9 cellular contexts compared by ENCODE assay signal in genomic region chr20:2523919-2524434, GRCh38. TPM values are rescaled to one million over a fixed set of nuclear protein-coding genes. Genes with fewer than 3 reads are reported as not detected.
DNase-seq lines count a peak whose midpoint lies in the region; ATAC-seq and TF ChIP-seq lines count a peak whose summit lies in the region.
"Had no signal": no experiment of that assay in that cellular context is flagged by ENCODE, and none has a peak within 500 bp of the region (broad histone marks: within the 10 kb centered on the region; RNA-seq: fewer than 3 reads in every experiment).

No MANE protein-coding gene starts in this region.

- H3K4me1 Mint-ChIP-seq in neural progenitor cell = peaks cover 10% of the 10 kb centered on the region

- H3K79me2 ChIP-seq in neural progenitor cell (ENCODE audit: low read depth) = no peaks in the 10 kb centered on the region

- H3K9ac ChIP-seq in BLaER1 = no peak overlapping the region
- H3K9ac ChIP-seq in neural progenitor cell = no peak overlapping the region

- H3K4me2 ChIP-seq in BLaER1 (peak overlapping the region; percentile 94), neural progenitor cell (peak overlapping the region; percentile 93)

- H3F3A ChIP-seq in neural progenitor cell (ENCODE audit: low read depth) = no peaks in the 10 kb centered on the region

- H3K4me3 ChIP-seq in BLaER1 = peak overlapping the region; percentile 91
- H3K4me3 ChIP-seq in MG63 = peak overlapping the region; percentile 66
- peak overlapping the region; percentile 64 to 98 (median 82) for H3K4me3 ChIP-seq in dorsolateral prefrontal cortex
- peak overlapping the region; percentile 89 for H3K4me3 ChIP-seq in neural progenitor cell

- H3K27me3 Mint-ChIP-seq in neural progenitor cell (ENCODE audit: insufficient read depth, low read depth) = peaks cover 13% of the 10 kb centered on the region

- ATAC-seq in HG03432 (IDR thresholded peaks at IDR 0.05; ENCODE audit: unreplicated experiment) (no peak), GM18858 (IDR thresholded peaks at IDR 0.05; ENCODE audit: unreplicated experiment) (no peak)

- H3K4me3 Mint-ChIP-seq in neural progenitor cell = peak overlapping the region; percentile 92

- TF ChIP-seq CTCF in dorsolateral prefrontal cortex (IDR thresholded peaks at IDR 0.05 in 54 of 56, conservative IDR thresholded peaks at IDR 0.05 in 2 of 56; ENCODE audit: low read depth in 1 of 56, partially characterized antibody in 56 of 56) (no peak), neural progenitor cell (IDR thresholded peaks at IDR 0.05) (no peak)

- H3K27ac Mint-ChIP-seq in neural progenitor cell = peak overlapping the region; percentile 63

- H3K9me3 ChIP-seq in BLaER1 (no peaks in the 10 kb centered on the region), MG63 (no peaks in the 10 kb centered on the region), neural progenitor cell (ENCODE audit: low read depth) (no peaks in the 10 kb centered on the region)

- H3K27me3 ChIP-seq in BLaER1 (no peaks in the 10 kb centered on the region), MG63 (no peaks in the 10 kb centered on the region), dorsolateral prefrontal cortex (no peaks in the 10 kb centered on the region), neural progenitor cell (peaks cover 95% of the 10 kb centered on the region)

- no peaks in the 10 kb centered on the region for H3K36me3 Mint-ChIP-seq in neural progenitor cell

- peaks cover 19% of the 10 kb centered on the region for H3K4me1 ChIP-seq in BLaER1
- H3K4me1 ChIP-seq in neural progenitor cell = peaks cover 3% of the 10 kb centered on the region

- H2AFZ ChIP-seq in neural progenitor cell (replicated peaks) = peak overlapping the region; percentile 99

- no peak for DNase-seq in MG63
- no peak for DNase-seq in dorsolateral prefrontal cortex
- no peak for DNase-seq in neural progenitor cell (ENCODE audit: low spot score)
- DNase-seq in central memory CD4-positive, alpha-beta T cell = no peak
- DNase-seq in NCI-H446 treated with DMSO at 0.1 percent for 48 hours (lab: John Stamatoyannopoulos, UW) = no peak

- no peaks in the 10 kb centered on the region for H3K36me3 ChIP-seq in BLaER1
- H3K36me3 ChIP-seq in MG63 = no peaks in the 10 kb centered on the region
- H3K36me3 ChIP-seq in neural progenitor cell = no peaks in the 10 kb centered on the region

- H3K9me3 Mint-ChIP-seq in neural progenitor cell = no peaks in the 10 kb centered on the region

- intact Hi-C loops in dorsolateral prefrontal cortex (cut with DNase I) = loop anchor here (1.0 to 5.0 kb wide), 3 partner anchors 52 to 128 kb away; partner anchors contain the start of genes NOP56 (in 1 of the 2) and SNRPB (in 1 of the 2)

- no peak overlapping the region for H3K27ac ChIP-seq in BLaER1
- peak overlapping the region in 37 of 59 donors; percentile 62 to 97 (median 90) for H3K27ac ChIP-seq in dorsolateral prefrontal cortex
- no peak overlapping the region for H3K27ac ChIP-seq in neural progenitor cell

- no peaks in the 10 kb centered on the region for H4K20me1 ChIP-seq in BLaER1
- H4K20me1 ChIP-seq in neural progenitor cell (ENCODE audit: low read depth) = no peaks in the 10 kb centered on the region

RNA-seq across cellular contexts. Expression of gene TMC2, which starts 12.4 kb away (rescaled TPM):
- not detected in 2 replicates for total RNA-seq in MG63 (2014; rRNA removed; shearing (Covaris generic); ENCODE audit: low replicate concordance)
- total RNA-seq in dorsolateral prefrontal cortex = 1 to 10 TPM in 68 of 120 experiments, under 1 TPM in 51, not detected in 1; 0.28 to 2.5 (median 1.1) TPM
- total RNA-seq in neural progenitor cell (ENCODE audit: low replicate concordance) = not detected in 2 replicates
- total RNA-seq: HT1080 had no signal

RNA-seq across cellular contexts. Expression of gene ZNF343, which starts 15.3 kb away (rescaled TPM):
- total RNA-seq in MG63 (2014; rRNA removed; shearing (Covaris generic); ENCODE audit: low replicate concordance) = 2.2 and 3.7 TPM in 2 replicates
- total RNA-seq in dorsolateral prefrontal cortex = 10 to 100 TPM; 12.5 to 26.7 (median 19.8) TPM
- 7.4 and 9.7 TPM in 2 replicates for total RNA-seq in neural progenitor cell (ENCODE audit: low replicate concordance)

RNA-seq across cellular contexts. Expression of gene SNRPB, which starts 53.4 kb away (rescaled TPM):
- 621 and 775 TPM in 2 replicates for total RNA-seq in MG63 (2014; rRNA removed; shearing (Covaris generic); ENCODE audit: low replicate concordance)
- total RNA-seq in dorsolateral prefrontal cortex (10 to 100 TPM; 24.3 to 63.9 (median 44.4) TPM), neural progenitor cell (ENCODE audit: low replicate concordance) (323 and 591 TPM in 2 replicates)

Comparison
In these comparisons a context has a peak if more than half of its experiments do, and no peak if none do; other contexts are left out.
1. H3K27ac ChIP-seq: peak in dorsolateral prefrontal cortex (37 of 59); none in BLaER1 (single experiment) and neural progenitor cell (single experiment).
2. Peak in every context shown above with its lines, with median percentiles within 50 percentile points of each other: H3K4me3 ChIP-seq.